Comparison of ENCODE assay signal across 10 cellular contexts in genomic region chr9:133132174-133132573, GRCh38. TPM values are rescaled to one million over a fixed set of nuclear protein-coding genes. Genes with fewer than 3 reads are reported as not detected.
DNase-seq lines count a peak whose midpoint lies in the region; ATAC-seq and TF ChIP-seq lines count a peak whose summit lies in the region.
"Had no signal": no experiment of that assay in that cellular context is flagged by ENCODE, and none has a peak within 500 bp of the region (broad histone marks: within the 10 kb centered on the region; RNA-seq: fewer than 3 reads in every experiment).

No MANE protein-coding gene starts in this region.

- DNase-seq in heart right ventricle (no peak), left ventricle myocardium superior (no peak), naive B cell (no peak), upper lobe of left lung (no peak), foreskin keratinocyte (no peak)
- DNase-seq in activated naive CD8-positive, alpha-beta T cell treated with anti-CD3 and anti-CD28 coated beads, Interleukin-2, amount 50 U/mL, for 24 hours = no peak

- H3K36me3 Mint-ChIP-seq in activated naive CD8-positive, alpha-beta T cell treated with anti-CD3 and anti-CD28 coated beads, Interleukin-2, amount 50 U/mL, for 24 hours (ENCODE audit: low read depth) = peaks cover 9% of the 10 kb centered on the region
- no peaks in the 10 kb centered on the region for H3K36me3 Mint-ChIP-seq in naive B cell

- H3K27ac ChIP-seq in heart right ventricle = peak overlapping the region in 8 of 10 donors; percentile 34 to 97 (median 93)
- peak overlapping the region; percentile 73 to 97 (median 88) for H3K27ac ChIP-seq in upper lobe of left lung
- H3K27ac ChIP-seq in gastroesophageal sphincter = peak overlapping the region in 2 of 4 donors; percentile 81 to 89
- no peak overlapping the region for H3K27ac ChIP-seq in foreskin keratinocyte

- peak overlapping the region; percentile 95 for H3K27ac Mint-ChIP-seq in activated naive CD8-positive, alpha-beta T cell treated with anti-CD3 and anti-CD28 coated beads, Interleukin-2, amount 50 U/mL, for 24 hours
- peak overlapping the region in 5 of 6 donors; percentile 73 to 100 (median 78) for H3K27ac Mint-ChIP-seq in naive B cell

- intact Hi-C loops in heart right ventricle (cut with DNase I) (no loop called here), left ventricle myocardium superior (cut with micrococcal nuclease) (no loop called here)

- H3K9me3 Mint-ChIP-seq in activated naive CD8-positive, alpha-beta T cell treated with anti-CD3 and anti-CD28 coated beads, Interleukin-2, amount 50 U/mL, for 24 hours = no peaks in the 10 kb centered on the region
- no peaks in the 10 kb centered on the region for H3K9me3 Mint-ChIP-seq in naive B cell

- H3K4me1 Mint-ChIP-seq in activated naive CD8-positive, alpha-beta T cell treated with anti-CD3 and anti-CD28 coated beads, Interleukin-2, amount 50 U/mL, for 24 hours = peaks cover 81% of the 10 kb centered on the region
- peaks cover 33 to 38% (median 35%) of the 10 kb centered on the region in 3 donors for H3K4me1 Mint-ChIP-seq in naive B cell

- H3K4me3 ChIP-seq in heart right ventricle (no peak overlapping the region), upper lobe of left lung (no peak overlapping the region), gastroesophageal sphincter (no peak overlapping the region)
- H3K4me3 ChIP-seq: GM12878 had no signal

- no peaks in the 10 kb centered on the region for H3K27me3 ChIP-seq in heart right ventricle
- no peaks in the 10 kb centered on the region for H3K27me3 ChIP-seq in upper lobe of left lung
- H3K27me3 ChIP-seq in gastroesophageal sphincter = no peaks in the 10 kb centered on the region
- H3K27me3 ChIP-seq in foreskin keratinocyte = peaks cover 5% of the 10 kb centered on the region

- TF ChIP-seq EP300 in upper lobe of left lung (IDR thresholded peaks at IDR 0.05) (no peak), gastroesophageal sphincter (IDR thresholded peaks at IDR 0.05) (no peak)

- 80 to 84% methylated on average over 16 of the region's 16 CpGs for WGBS in heart right ventricle, 2 donors
- WGBS in upper lobe of left lung, 2 donors = 91 to 98% methylated on average over 11 to 13 of the region's 16 CpGs
- 92% methylated on average over 5 of the region's 16 CpGs; no CpG with 5 or more reads in 1 of the 2 donors for WGBS in gastroesophageal sphincter (ENCODE audit: low coverage in 1 of 2), 2 donors

- no peak for TF ChIP-seq CTCF in heart right ventricle (IDR thresholded peaks at IDR 0.05)
- no peak for TF ChIP-seq CTCF in upper lobe of left lung (IDR thresholded peaks at IDR 0.05)
- TF ChIP-seq CTCF in gastroesophageal sphincter (IDR thresholded peaks at IDR 0.05) = no peak
- no peak for TF ChIP-seq CTCF in foreskin keratinocyte (conservative IDR thresholded peaks at IDR 0.05)

- no peaks in the 10 kb centered on the region for H3K27me3 Mint-ChIP-seq in activated naive CD8-positive, alpha-beta T cell treated with anti-CD3 and anti-CD28 coated beads, Interleukin-2, amount 50 U/mL, for 24 hours
- no peaks in the 10 kb centered on the region for H3K27me3 Mint-ChIP-seq in naive B cell

- no peak overlapping the region for H3K4me3 Mint-ChIP-seq in activated naive CD8-positive, alpha-beta T cell treated with anti-CD3 and anti-CD28 coated beads, Interleukin-2, amount 50 U/mL, for 24 hours
- peak overlapping the region in 2 of 8 donors; percentile 44 to 52 for H3K4me3 Mint-ChIP-seq in naive B cell

- no peaks in the 10 kb centered on the region for H3K36me3 ChIP-seq in heart right ventricle
- H3K36me3 ChIP-seq in upper lobe of left lung = no peaks in the 10 kb centered on the region
- H3K36me3 ChIP-seq in gastroesophageal sphincter = peaks cover 0 to 7% of the 10 kb centered on the region in 2 donors

- H3K4me1 ChIP-seq in heart right ventricle = peaks cover 47 to 86% (median 75%) of the 10 kb centered on the region in 9 donors
- H3K4me1 ChIP-seq in upper lobe of left lung = peaks cover 61 to 69% (median 66%) of the 10 kb centered on the region in 4 donors
- peaks cover 8 to 85% (median 39%) of the 10 kb centered on the region in 3 donors for H3K4me1 ChIP-seq in gastroesophageal sphincter
- H3K4me1 ChIP-seq in foreskin keratinocyte = peaks cover 28% of the 10 kb centered on the region

- H3K9me3 ChIP-seq in heart right ventricle = no peaks in the 10 kb centered on the region
- no peaks in the 10 kb centered on the region for H3K9me3 ChIP-seq in upper lobe of left lung
- H3K9me3 ChIP-seq in gastroesophageal sphincter = no peaks in the 10 kb centered on the region

- no peak for ATAC-seq in heart right ventricle
- ATAC-seq in left ventricle myocardium superior = no peak
- ATAC-seq in activated naive CD8-positive, alpha-beta T cell treated with anti-CD3 and anti-CD28 coated beads, Interleukin-2, amount 50 U/mL, for 24 hours = no peak
- no peak for ATAC-seq in naive B cell (ENCODE audit: low read depth in 2 of 2)
- no peak for ATAC-seq in upper lobe of left lung (ENCODE audit: low FRiP score in 2 of 2)
- no peak for ATAC-seq in gastroesophageal sphincter
- no peak for ATAC-seq in HG02623 (IDR thresholded peaks at IDR 0.05; ENCODE audit: unreplicated experiment)
- no peak for ATAC-seq in foreskin keratinocyte
- ATAC-seq: GM12878 had no signal

- no peak for TF ChIP-seq POLR2A in upper lobe of left lung (IDR thresholded peaks at IDR 0.05)
- TF ChIP-seq POLR2A in gastroesophageal sphincter (IDR thresholded peaks at IDR 0.05) = no peak

RNA-seq across cellular contexts. Expression of gene RALGDS, which starts 11.1 kb away (rescaled TPM):
- total RNA-seq in heart right ventricle (10 to 100 TPM; 21.4 to 45.1 (median 28.1) TPM), left ventricle myocardium superior (33.1 TPM), upper lobe of left lung (100 to 1,000 TPM in 3 of 6 donors, 10 to 100 TPM in 3; 57.1 to 117 (median 88.9) TPM), gastroesophageal sphincter (10 to 100 TPM; 44.8 to 53.0 (median 49.8) TPM), foreskin keratinocyte (15.9 and 18.0 TPM in 2 replicates)
- polyA plus RNA-seq in heart right ventricle (10 to 100 TPM; 15.6 to 40.5 TPM), naive B cell (ENCODE audit: low read depth in 6 of 6) (10 to 100 TPM in 2 of 6 donors, 1 to 10 TPM in 4; 5.5 to 17.5 (median 8.7) TPM), foreskin keratinocyte (11.9 and 12.7 TPM in 2 replicates)

RNA-seq across cellular contexts. Expression of gene GBGT1, which starts 31.5 kb away (rescaled TPM):
- total RNA-seq in heart right ventricle = 10 to 100 TPM in 3 of 10 donors, 1 to 10 TPM in 7; 2.5 to 14.7 (median 6.2) TPM
- polyA plus RNA-seq in heart right ventricle = 10 to 100 TPM in 1 of 2 donors, 1 to 10 TPM in 1; 5.5 to 10.5 TPM
- 6.2 TPM for total RNA-seq in left ventricle myocardium superior
- 1 to 10 TPM in 5 of 6 donors, under 1 TPM in 1; 0.96 to 4.0 (median 2.4) TPM for polyA plus RNA-seq in naive B cell (ENCODE audit: low read depth in 6 of 6)
- total RNA-seq in upper lobe of left lung = 10 to 100 TPM in 5 of 6 donors, 1 to 10 TPM in 1; 9.1 to 71.2 (median 36.0) TPM
- 10 to 100 TPM; 11.3 to 18.0 (median 15.6) TPM for total RNA-seq in gastroesophageal sphincter
- 1.7 and 3.0 TPM in 2 replicates for total RNA-seq in foreskin keratinocyte
- polyA plus RNA-seq in foreskin keratinocyte = 1.5 and 3.0 TPM in 2 replicates
- total RNA-seq: SK-MEL-5 had no signal
